In the genomic region with DNA sequence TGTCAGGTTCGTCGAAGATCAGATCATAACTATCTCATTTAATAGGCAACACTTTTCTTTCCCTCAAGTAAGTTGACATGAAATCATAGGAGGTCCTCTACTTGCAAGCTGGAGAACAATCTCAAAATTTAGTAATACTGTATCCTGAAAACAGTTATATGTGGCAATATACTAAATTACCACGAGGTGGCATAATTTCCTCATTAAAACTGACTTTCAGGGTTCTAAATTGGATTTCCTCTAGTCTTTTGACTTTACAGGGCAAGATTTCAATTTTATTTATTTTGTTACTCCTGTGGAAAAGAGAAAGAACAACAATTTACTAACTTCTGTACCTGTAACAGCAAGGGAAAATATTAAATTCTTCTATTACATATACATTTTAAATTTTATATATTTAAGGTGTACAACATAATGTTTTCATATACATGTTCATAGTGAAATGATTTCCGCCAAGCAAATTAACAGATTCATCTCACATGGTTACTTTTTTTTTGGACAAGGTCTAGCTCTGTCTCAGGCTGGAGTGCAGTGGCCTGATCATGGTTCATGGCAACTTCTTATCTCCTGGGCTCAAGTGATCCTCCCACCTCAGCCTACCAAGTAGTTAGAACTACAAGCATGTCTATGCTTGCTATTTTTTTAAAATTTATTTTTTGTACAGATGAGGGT, we compare ENCODE assay signal across 8 cellular contexts. TPM values are rescaled to one million over a fixed set of nuclear protein-coding genes. Genes with fewer than 3 reads are reported as not detected.
DNase-seq lines count a peak whose midpoint lies in the region; ATAC-seq and TF ChIP-seq lines count a peak whose summit lies in the region.

No MANE protein-coding gene starts in this region.

- TF ChIP-seq EP300 in gastroesophageal sphincter (IDR thresholded peaks at IDR 0.05): no peak
- TF ChIP-seq EP300 in transverse colon (IDR thresholded peaks at IDR 0.05; ENCODE audit: low read depth): no peak

- H3K36me3 ChIP-seq in gastroesophageal sphincter (no peaks in the 10 kb centered on the region), transverse colon (no peaks in the 10 kb centered on the region), MG63 (no peaks in the 10 kb centered on the region)

- in situ Hi-C loops in transverse colon (cut with MboI; ENCODE audit: low pct_ligation_motif_present in 1 of 4, low pct_unique_long_range_greater_than_20kb in 1 of 4, low sequenced_read_pairs in 3 of 4): loop anchor here in 1 of 4 donors (25.0 kb wide), 1 partner anchor 732 kb away; no protein-coding TSS in a partner anchor

- ATAC-seq in HG03342 (IDR thresholded peaks at IDR 0.05; ENCODE audit: unreplicated experiment): peak; percentile 68
- no peak for ATAC-seq in gastroesophageal sphincter
- no peak for ATAC-seq in HG03521 (IDR thresholded peaks at IDR 0.05; ENCODE audit: unreplicated experiment)

- H3K9me3 ChIP-seq in gastroesophageal sphincter: peaks cover 0 to 18% (median 0%) of the 10 kb centered on the region in 3 donors
- peaks cover 0 to 5% of the 10 kb centered on the region in 2 donors for H3K9me3 ChIP-seq in transverse colon
- no peaks in the 10 kb centered on the region for H3K9me3 ChIP-seq in MG63

- WGBS in gastroesophageal sphincter (ENCODE audit: low coverage in 1 of 2), 2 donors: 21 to 25% methylated on average over 4 of the region's 4 CpGs
- 23 to 33% methylated on average over 4 of the region's 4 CpGs for WGBS in transverse colon (ENCODE audit: low coverage in 1 of 2), 2 donors

- no peaks in the 10 kb centered on the region for H3K27me3 ChIP-seq in gastroesophageal sphincter
- no peaks in the 10 kb centered on the region for H3K27me3 ChIP-seq in transverse colon
- no peaks in the 10 kb centered on the region for H3K27me3 ChIP-seq in MG63

- H3K4me1 ChIP-seq in gastroesophageal sphincter (no peaks in the 10 kb centered on the region), transverse colon (no peaks in the 10 kb centered on the region)

- intact Hi-C loops in transverse colon (cut with DNase I; ENCODE audit: low total_unique reads): no loop called here

- H3K27ac ChIP-seq in gastroesophageal sphincter (no peak overlapping the region), transverse colon (no peak overlapping the region)

- H3K4me3 ChIP-seq in gastroesophageal sphincter: no peak overlapping the region
- H3K4me3 ChIP-seq in transverse colon: no peak overlapping the region
- H3K4me3 ChIP-seq in MG63: no peak overlapping the region

- TF ChIP-seq CTCF in gastroesophageal sphincter (IDR thresholded peaks at IDR 0.05): peak in 3 of 4 experiments; percentile 18 to 48 (median 24)
- peak; percentile 43 to 65 (median 58) for TF ChIP-seq CTCF in transverse colon (IDR thresholded peaks at IDR 0.05)

- DNase-seq in EL (peak; percentile 34), SK-N-DZ (ENCODE audit: low spot score) (peak; percentile 44), transverse colon (no peak), MG63 (no peak), occipital lobe (lab: John Stamatoyannopoulos, UW) (no peak)

- TF ChIP-seq POLR2A in gastroesophageal sphincter (IDR thresholded peaks at IDR 0.05) (no peak), transverse colon (IDR thresholded peaks at IDR 0.05) (no peak)

RNA-seq across cellular contexts. Expression of a gene that starts 53.4 kb away (rescaled TPM):
- polyA plus RNA-seq in SK-N-DZ (2014; cell fraction: cytosol; rRNA removed): not detected in 2 replicates
- polyA plus RNA-seq in SK-N-DZ (2014; cell fraction: nucleus; rRNA removed): not detected in 2 replicates
- total RNA-seq in gastroesophageal sphincter: 1 to 10 TPM in 1 of 4 donors, not detected in 3; 2.6 TPM
- total RNA-seq in transverse colon: 10 to 100 TPM in 2 of 4 donors, 1 to 10 TPM in 1, not detected in 1; 1.1 to 17.2 (median 16.2) TPM
- not detected in 2 replicates for total RNA-seq in MG63 (2014; rRNA removed; shearing (Covaris generic); ENCODE audit: low replicate concordance)
- total RNA-seq in occipital lobe: not detected

Comparison
In these comparisons a context has a peak if more than half of its experiments do, and no peak if none do; other contexts are left out.
1. DNase-seq: peak in EL (single experiment) and SK-N-DZ (single experiment); none in transverse colon (single experiment), MG63 (single experiment) and occipital lobe (single experiment).